Comparison of ENCODE assay signal across 9 cellular contexts in genomic region chr15:101152914-101153313, GRCh38.
A peak's percentile ranks its signal among the peaks of the same experiment; 100 is the strongest.
DNase-seq lines count a peak whose midpoint lies in the region; ATAC-seq and TF ChIP-seq lines count a peak whose summit lies in the region.
"Had no signal": no experiment of that assay in that cellular context is flagged by ENCODE, and none has a peak within 500 bp of the region (broad histone marks: within the 10 kb centered on the region; RNA-seq: fewer than 3 reads in every experiment).

No MANE protein-coding gene starts in this region.

- H3K27ac Mint-ChIP-seq in activated CD8-positive, alpha-beta memory T cell treated with anti-CD3 and anti-CD28 coated beads, Interleukin-2, amount 10 ng/mL, durations not matched to agents 7 days and 5 days: no peak overlapping the region
- no peak overlapping the region for H3K27ac Mint-ChIP-seq in stimulated activated naive CD8-positive, alpha-beta T cell treated with anti-CD3 and anti-CD28 coated beads, Interleukin-15, amount 100 ng/mL, for 72 hours
- H3K27ac Mint-ChIP-seq: CD4-positive, alpha-beta T cell had no signal

- no peak for DNase-seq in activated CD8-positive, alpha-beta memory T cell treated with anti-CD3 and anti-CD28 coated beads, Interleukin-2, amount 10 ng/mL, durations not matched to agents 7 days and 5 days
- DNase-seq in activated CD8-positive, alpha-beta memory T cell treated with anti-CD3 and anti-CD28 coated beads, Interleukin-2, amount 50 U/mL, for 4 hours: no peak
- DNase-seq in NB4 (ENCODE audit: low read depth) (peak; percentile 56), epithelial cell of esophagus (ENCODE audit: low read depth) (no peak), activated gamma-delta T cell (lab: John Stamatoyannopoulos, UW) (no peak)
- no peak for DNase-seq in stimulated activated naive CD8-positive, alpha-beta T cell treated with anti-CD3 and anti-CD28 coated beads, Interleukin-15, amount 100 ng/mL, for 72 hours
- no peak for DNase-seq in activated T-cell treated with anti-CD3 and anti-CD28 coated beads, Interleukin-2, amount 50 U/mL, for 1 hour
- DNase-seq: CD4-positive, alpha-beta T cell had no signal

- ATAC-seq in activated CD8-positive, alpha-beta memory T cell treated with anti-CD3 and anti-CD28 coated beads, Interleukin-2, amount 10 ng/mL, durations not matched to agents 7 days and 5 days: peak; percentile 40
- peak; percentile 63 for ATAC-seq in stimulated activated naive CD8-positive, alpha-beta T cell treated with anti-CD3 and anti-CD28 coated beads, Interleukin-15, amount 100 ng/mL, for 72 hours
- no peak for ATAC-seq in HG03457 (IDR thresholded peaks at IDR 0.05; ENCODE audit: unreplicated experiment)

- no peak overlapping the region for H3K4me3 Mint-ChIP-seq in activated CD8-positive, alpha-beta memory T cell treated with anti-CD3 and anti-CD28 coated beads, Interleukin-2, amount 10 ng/mL, durations not matched to agents 7 days and 5 days
- H3K4me3 Mint-ChIP-seq in stimulated activated naive CD8-positive, alpha-beta T cell treated with anti-CD3 and anti-CD28 coated beads, Interleukin-15, amount 100 ng/mL, for 72 hours: no peak overlapping the region
- H3K4me3 Mint-ChIP-seq: CD4-positive, alpha-beta T cell had no signal

- CTCF ChIA-PET in activated CD8-positive, alpha-beta memory T cell treated with anti-CD3 and anti-CD28 coated beads, Interleukin-2, amount 10 ng/mL, durations not matched to agents 7 days and 5 days (lab: Charles Lee): interaction anchor here (1.2 to 2.1 kb wide), 5 partner anchors 10 to 26 kb away, joined by 3 to 7 read pairs (median 4); no protein-coding TSS in a partner anchor

- H3K36me3 Mint-ChIP-seq in activated CD8-positive, alpha-beta memory T cell treated with anti-CD3 and anti-CD28 coated beads, Interleukin-2, amount 10 ng/mL, durations not matched to agents 7 days and 5 days: no peaks in the 10 kb centered on the region

- H3K4me3 ChIP-seq in NB4 (ENCODE audit: low read depth, low read length): no peak overlapping the region
- H3K4me3 ChIP-seq in epithelial cell of esophagus (ENCODE audit: low read length): no peak overlapping the region

- peaks cover 2% of the 10 kb centered on the region for H3K27me3 Mint-ChIP-seq in activated CD8-positive, alpha-beta memory T cell treated with anti-CD3 and anti-CD28 coated beads, Interleukin-2, amount 10 ng/mL, durations not matched to agents 7 days and 5 days
- no peaks in the 10 kb centered on the region for H3K27me3 Mint-ChIP-seq in stimulated activated naive CD8-positive, alpha-beta T cell treated with anti-CD3 and anti-CD28 coated beads, Interleukin-15, amount 100 ng/mL, for 72 hours
- H3K27me3 Mint-ChIP-seq: CD4-positive, alpha-beta T cell had no signal

- TF ChIP-seq POLR2A in NB4 (IDR thresholded peaks at IDR 0.05; ENCODE audit: extremely low read depth, insufficient read length): no peak

- TF ChIP-seq CTCF in NB4 (IDR thresholded peaks at IDR 0.05; ENCODE audit: low read depth, low read length) (peak; percentile 71), epithelial cell of esophagus (IDR thresholded peaks at IDR 0.05; ENCODE audit: insufficient read depth, low read depth, low read length, missing control alignments) (peak; percentile 22)

- no peaks in the 10 kb centered on the region for H3K9me3 Mint-ChIP-seq in activated CD8-positive, alpha-beta memory T cell treated with anti-CD3 and anti-CD28 coated beads, Interleukin-2, amount 10 ng/mL, durations not matched to agents 7 days and 5 days (ENCODE audit: low read depth)
- H3K9me3 Mint-ChIP-seq in stimulated activated naive CD8-positive, alpha-beta T cell treated with anti-CD3 and anti-CD28 coated beads, Interleukin-15, amount 100 ng/mL, for 72 hours: no peaks in the 10 kb centered on the region
- H3K9me3 Mint-ChIP-seq: CD4-positive, alpha-beta T cell had no signal

- peaks cover 30% of the 10 kb centered on the region for H3K4me1 Mint-ChIP-seq in activated CD8-positive, alpha-beta memory T cell treated with anti-CD3 and anti-CD28 coated beads, Interleukin-2, amount 10 ng/mL, durations not matched to agents 7 days and 5 days
- H3K4me1 Mint-ChIP-seq in stimulated activated naive CD8-positive, alpha-beta T cell treated with anti-CD3 and anti-CD28 coated beads, Interleukin-15, amount 100 ng/mL, for 72 hours: peaks cover 46% of the 10 kb centered on the region
